ENCODE assay signal across 28 cellular contexts in genomic region chr1:53511323-53511932, GRCh38. TPM values are rescaled to one million over a fixed set of nuclear protein-coding genes. Genes with fewer than 3 reads are reported as not detected.
A peak's percentile ranks its signal among the peaks of the same experiment; 100 is the strongest.
DNase-seq lines count a peak whose midpoint lies in the region; ATAC-seq and TF ChIP-seq lines count a peak whose summit lies in the region.
"Had no signal": no experiment of that assay in that cellular context is flagged by ENCODE, and none has a peak within 500 bp of the region (broad histone marks: within the 10 kb centered on the region; RNA-seq: fewer than 3 reads in every experiment).

No MANE protein-coding gene starts in this region.

- POLR2A ChIA-PET in A673 (lab: Charles Lee; ENCODE audit: low non-redundant PET): no interaction called here

- intact Hi-C loops in ascending aorta (cut with DNase I) (no loop called here), tibial artery (cut with DNase I; ENCODE audit: low total_unique reads) (no loop called here), A673 (cut with micrococcal nuclease; ENCODE audit: unreplicated experiment) (no loop called here)

- H3K27me3 ChIP-seq in ascending aorta: no peaks in the 10 kb centered on the region
- H3K27me3 ChIP-seq in tibial artery: no peaks in the 10 kb centered on the region
- no peaks in the 10 kb centered on the region for H3K27me3 ChIP-seq in A673 (replicated peaks; ENCODE audit: insufficient read depth, low read depth, low read length, poor library complexity)
- H3K27me3 ChIP-seq: thyroid gland had no signal

- H3K4me3 ChIP-seq in LNCaP clone FGC (ENCODE audit: low read depth, low read length): no peak overlapping the region
- no peak overlapping the region for H3K4me3 ChIP-seq in ascending aorta
- no peak overlapping the region for H3K4me3 ChIP-seq in tibial artery
- no peak overlapping the region for H3K4me3 ChIP-seq in A673 (ENCODE audit: low read depth, low read length, poor library complexity, severe bottlenecking)
- H3K4me3 ChIP-seq: HAP-1, thyroid gland had no signal

- BruUV-seq in A673 (replicated peaks; lab: Mats Ljungman, UMichigan): no TSS peak

- H3K4me1 ChIP-seq in ascending aorta: peaks cover 4 to 23% of the 10 kb centered on the region in 2 donors
- peaks cover 0 to 27% (median 20%) of the 10 kb centered on the region in 4 donors for H3K4me1 ChIP-seq in tibial artery
- no peaks in the 10 kb centered on the region for H3K4me1 ChIP-seq in A673 (ENCODE audit: insufficient read depth, low read length, poor library complexity, severe bottlenecking)
- H3K4me1 ChIP-seq: HAP-1 had no signal

- peak; percentile 26 for DNase-seq in LNCaP clone FGC (ENCODE audit: low read depth)
- DNase-seq in ascending aorta (ENCODE audit: low spot score in 2 of 2): no peak
- DNase-seq in islet precursor cell: peak; percentile 71
- peak in 1 of 2 donors; percentile 44 for DNase-seq in tibial artery
- no peak for DNase-seq in DMS153 (lab: John Stamatoyannopoulos, UW)
- no peak for DNase-seq in A673 (ENCODE audit: low spot score)
- DNase-seq: activated CD4-positive, alpha-beta T cell treated with anti-CD3 and anti-CD28 coated beads, Interleukin-2, amount 50 U/mL, for 4 hours; activated CD4-positive, CD25-positive, alpha-beta regulatory T cell; activated CD8-positive, alpha-beta memory T cell treated with anti-CD3 and anti-CD28 coated beads, Interleukin-2, amount 50 U/mL, for 4 hours; CD8-positive, alpha-beta T cell; cerebellar nuclear complex; head of caudate nucleus; NCI-H1048; NCI-H187 treated with DMSO at 0.1 percent for 48 hours; occipital lobe; retina; RPMI8226; stimulated activated CD4-positive, alpha-beta T cell treated with anti-CD3 and anti-CD28 coated beads, Interleukin-4, amount 100 ng/mL, for 4 hours; T1000; thyroid gland had no signal

- CTCF ChIA-PET in A673 (lab: Charles Lee): no interaction called here

- H3K9me3 ChIP-seq in ascending aorta: no peaks in the 10 kb centered on the region
- H3K9me3 ChIP-seq in tibial artery: no peaks in the 10 kb centered on the region
- no peaks in the 10 kb centered on the region for H3K9me3 ChIP-seq in A673 (ENCODE audit: low read depth, low read length, poor library complexity, severe bottlenecking)
- H3K9me3 ChIP-seq: HAP-1, thyroid gland had no signal

- no peak for TF ChIP-seq CTCF in LNCaP clone FGC (IDR thresholded peaks at IDR 0.05; ENCODE audit: control insufficient read depth, extremely low read depth, insufficient read depth)
- TF ChIP-seq CTCF in ascending aorta (IDR thresholded peaks at IDR 0.05): no peak
- TF ChIP-seq CTCF in tibial artery (IDR thresholded peaks at IDR 0.05): no peak
- no peak for TF ChIP-seq CTCF in A673 (conservative IDR thresholded peaks at IDR 0.05; ENCODE audit: low read depth, low read length)

- ATAC-seq in GM18868 (IDR thresholded peaks at IDR 0.05; ENCODE audit: unreplicated experiment): no peak
- ATAC-seq: activated naive CD4-positive, alpha-beta T cell treated with anti-CD3 and anti-CD28 coated beads, Interleukin-2, amount 50 U/mL, for 72 hours; activated T-helper 17 cell treated with anti-CD3 and anti-CD28 coated beads, Interleukin-2, amount 50 U/mL, for 72 hours; CD8-positive, alpha-beta T cell had no signal

- H3K36me3 ChIP-seq in ascending aorta (no peaks in the 10 kb centered on the region), tibial artery (no peaks in the 10 kb centered on the region), A673 (ENCODE audit: insufficient read depth, low read length, poor library complexity, severe bottlenecking) (no peaks in the 10 kb centered on the region)
- H3K36me3 ChIP-seq: HAP-1, thyroid gland had no signal

- H3K27ac ChIP-seq in ascending aorta (peak overlapping the region; percentile 61 to 65), tibial artery (peak overlapping the region; percentile 5 to 47), A673 (ENCODE audit: low read depth, low read length, poor library complexity, severe bottlenecking) (no peak overlapping the region)
- H3K27ac ChIP-seq: epithelial cell of prostate, thyroid gland had no signal

RNA-seq across cellular contexts. Expression of gene DMRTB1, which starts 52.2 kb away (rescaled TPM):
- total RNA-seq in ascending aorta (not detected), A673 (2021) (not detected in 2 replicates)
- total RNA-seq: activated naive CD4-positive, alpha-beta T cell treated with anti-CD3 and anti-CD28 coated beads, Interleukin-2, amount 50 U/mL, for 72 hours; activated T-helper 17 cell treated with anti-CD3 and anti-CD28 coated beads, Interleukin-2, amount 50 U/mL, for 72 hours; aorta; CD8-positive, alpha-beta T cell; LHCN-M2; myocyte; occipital lobe had no signal

Comparison
In these comparisons a context has a peak if more than half of its experiments do, and no peak if none do; other contexts are left out.
1. DNase-seq: peak in LNCaP clone FGC (single experiment) and islet precursor cell (single experiment); none in ascending aorta (0 of 2), DMS153 (single experiment) and A673 (single experiment).